1 cellular context compared by ENCODE assay signal in the genomic region with DNA sequence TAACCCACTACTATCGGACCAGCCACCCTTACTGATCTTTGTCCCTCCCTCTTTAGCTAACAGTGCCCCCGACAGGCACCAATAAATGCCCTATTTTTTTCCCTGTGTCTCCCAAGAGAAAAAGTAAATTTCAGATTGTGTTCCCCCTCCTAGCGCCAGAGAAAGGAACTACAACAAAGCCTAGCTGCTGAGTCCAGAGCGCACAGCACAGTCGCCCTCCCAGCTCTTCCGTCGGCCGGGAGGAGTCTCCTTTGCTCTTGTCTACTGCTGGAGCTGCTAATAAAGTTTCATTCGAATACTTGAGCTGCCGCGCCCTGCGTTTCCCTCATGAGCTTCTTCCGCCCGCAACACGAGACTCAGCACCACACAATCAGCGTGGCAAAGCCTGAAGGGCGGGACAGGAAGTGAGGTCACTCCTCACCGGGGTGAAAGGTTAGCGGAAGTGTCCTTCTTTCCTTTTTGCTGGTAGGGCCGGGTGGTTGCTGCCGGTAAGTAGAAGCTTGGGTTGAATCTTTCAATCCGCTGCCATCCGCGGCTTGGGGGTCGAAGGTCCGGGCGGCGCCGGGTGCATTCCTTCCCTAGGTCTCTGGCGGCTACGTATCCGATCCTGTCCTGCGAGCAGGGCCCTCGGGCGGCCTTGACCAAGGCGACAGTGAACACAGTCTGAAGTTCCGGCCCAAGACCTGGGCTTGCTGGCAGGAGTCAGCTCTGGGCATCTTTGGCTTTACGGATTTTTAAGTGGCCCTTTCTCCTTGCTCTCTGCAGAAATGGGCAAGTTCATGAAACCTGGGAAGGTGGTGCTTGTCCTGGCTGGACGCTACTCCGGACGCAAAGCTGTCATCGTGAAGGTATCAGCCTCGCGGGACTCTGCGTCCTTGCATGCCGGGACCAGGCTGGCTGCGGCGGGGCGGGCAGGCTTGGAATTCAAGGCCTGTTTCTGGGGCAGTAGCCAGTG.
TF ChIP-seq lines count a peak whose summit lies in the region.

A gene (plus strand): TSS at position 436 of the 955 bp plus-strand sequence. CDS start 332 bp downstream, at position 768.

TF ChIP-seq in HepG2, 621 proteins besides CTCF, POLR2A, EP300 and RAD21 (continued from another document):
- TF ChIP-seq, protein P1, sequence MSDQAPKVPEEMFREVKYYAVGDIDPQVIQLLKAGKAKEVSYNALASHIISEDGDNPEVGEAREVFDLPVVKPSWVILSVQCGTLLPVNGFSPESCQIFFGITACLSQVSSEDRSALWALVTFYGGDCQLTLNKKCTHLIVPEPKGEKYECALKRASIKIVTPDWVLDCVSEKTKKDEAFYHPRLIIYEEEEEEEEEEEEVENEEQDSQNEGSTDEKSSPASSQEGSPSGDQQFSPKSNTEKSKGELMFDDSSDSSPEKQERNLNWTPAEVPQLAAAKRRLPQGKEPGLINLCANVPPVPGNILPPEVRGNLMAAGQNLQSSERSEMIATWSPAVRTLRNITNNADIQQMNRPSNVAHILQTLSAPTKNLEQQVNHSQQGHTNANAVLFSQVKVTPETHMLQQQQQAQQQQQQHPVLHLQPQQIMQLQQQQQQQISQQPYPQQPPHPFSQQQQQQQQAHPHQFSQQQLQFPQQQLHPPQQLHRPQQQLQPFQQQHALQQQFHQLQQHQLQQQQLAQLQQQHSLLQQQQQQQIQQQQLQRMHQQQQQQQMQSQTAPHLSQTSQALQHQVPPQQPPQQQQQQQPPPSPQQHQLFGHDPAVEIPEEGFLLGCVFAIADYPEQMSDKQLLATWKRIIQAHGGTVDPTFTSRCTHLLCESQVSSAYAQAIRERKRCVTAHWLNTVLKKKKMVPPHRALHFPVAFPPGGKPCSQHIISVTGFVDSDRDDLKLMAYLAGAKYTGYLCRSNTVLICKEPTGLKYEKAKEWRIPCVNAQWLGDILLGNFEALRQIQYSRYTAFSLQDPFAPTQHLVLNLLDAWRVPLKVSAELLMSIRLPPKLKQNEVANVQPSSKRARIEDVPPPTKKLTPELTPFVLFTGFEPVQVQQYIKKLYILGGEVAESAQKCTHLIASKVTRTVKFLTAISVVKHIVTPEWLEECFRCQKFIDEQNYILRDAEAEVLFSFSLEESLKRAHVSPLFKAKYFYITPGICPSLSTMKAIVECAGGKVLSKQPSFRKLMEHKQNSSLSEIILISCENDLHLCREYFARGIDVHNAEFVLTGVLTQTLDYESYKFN (CRISPR knock-in tag; conservative IDR thresholded peaks at IDR 0.05), result peak; percentile 91
- TF ChIP-seq REPIN1 (CRISPR knock-in tag; IDR thresholded peaks at IDR 0.05; ENCODE audit: borderline replicate concordance, low read depth) (peak; percentile 100), ZNF234 (CRISPR knock-in tag; conservative IDR thresholded peaks at IDR 0.05) (no peak), NFE2L1 (CRISPR knock-in tag; IDR thresholded peaks at IDR 0.05; ENCODE audit: borderline replicate concordance) (peak; percentile 63; the same call in 1 of the 2 replicates), ZKSCAN1 (IDR thresholded peaks at IDR 0.05; ENCODE audit: low read length) (peak; percentile 95), ZFYVE20 (CRISPR knock-in tag; IDR thresholded peaks at IDR 0.05; ENCODE audit: borderline replicate concordance, low read depth) (no peak), ZNF720 (CRISPR knock-in tag; IDR thresholded peaks at IDR 0.05) (peak; percentile 79; the same call in 1 of the 2 replicates), PHF21A (CRISPR knock-in tag; IDR thresholded peaks at IDR 0.05) (peak; percentile 96), GATAD1 (CRISPR knock-in tag; IDR thresholded peaks at IDR 0.05) (peak; percentile 96), FOXK2 (IDR thresholded peaks at IDR 0.05) (peak; percentile 97), ZBTB38 (CRISPR knock-in tag; IDR thresholded peaks at IDR 0.05) (peak; percentile 95), KAT8 (CRISPR knock-in tag; IDR thresholded peaks at IDR 0.05) (peak; percentile 100), ATM (IDR thresholded peaks at IDR 0.05; ENCODE audit: borderline replicate concordance) (no peak), MTA1 (CRISPR knock-in tag; IDR thresholded peaks at IDR 0.05; ENCODE audit: borderline replicate concordance) (peak; percentile 96), NFATC3 (CRISPR knock-in tag; IDR thresholded peaks at IDR 0.05) (0 out of 2 replicates have a peak, but pooled peaks have one; percentile 47), ZNF7 (CRISPR knock-in tag; IDR thresholded peaks at IDR 0.05) (no peak; the same call in 1 of the 2 replicates), FOXK1 (CRISPR knock-in tag; IDR thresholded peaks at IDR 0.05; ENCODE audit: borderline replicate concordance, low read depth) (peak; percentile 100), ZNF543 (CRISPR knock-in tag; IDR thresholded peaks at IDR 0.05) (peak; percentile 90), SIN3B (IDR thresholded peaks at IDR 0.05; ENCODE audit: low read length) (peak; percentile 74), ZC3H4 (CRISPR knock-in tag; IDR thresholded peaks at IDR 0.05; ENCODE audit: borderline replicate concordance) (no peak; the same call in 1 of the 2 replicates), KDM3A (CRISPR knock-in tag; IDR thresholded peaks at IDR 0.05; ENCODE audit: low read depth) (peak; percentile 98), ARNT2 (CRISPR knock-in tag; IDR thresholded peaks at IDR 0.05; ENCODE audit: low read depth) (peak; percentile 94; the same call in 1 of the 2 replicates), PHF20 (CRISPR knock-in tag; IDR thresholded peaks at IDR 0.05) (peak; percentile 97), KDM5A (IDR thresholded peaks at IDR 0.05; ENCODE audit: borderline replicate concordance, low read length) (peak; percentile 94), CBX5 (CRISPR knock-in tag; IDR thresholded peaks at IDR 0.05; ENCODE audit: borderline replicate concordance) (peak; percentile 99)
- TF ChIP-seq, protein P2, sequence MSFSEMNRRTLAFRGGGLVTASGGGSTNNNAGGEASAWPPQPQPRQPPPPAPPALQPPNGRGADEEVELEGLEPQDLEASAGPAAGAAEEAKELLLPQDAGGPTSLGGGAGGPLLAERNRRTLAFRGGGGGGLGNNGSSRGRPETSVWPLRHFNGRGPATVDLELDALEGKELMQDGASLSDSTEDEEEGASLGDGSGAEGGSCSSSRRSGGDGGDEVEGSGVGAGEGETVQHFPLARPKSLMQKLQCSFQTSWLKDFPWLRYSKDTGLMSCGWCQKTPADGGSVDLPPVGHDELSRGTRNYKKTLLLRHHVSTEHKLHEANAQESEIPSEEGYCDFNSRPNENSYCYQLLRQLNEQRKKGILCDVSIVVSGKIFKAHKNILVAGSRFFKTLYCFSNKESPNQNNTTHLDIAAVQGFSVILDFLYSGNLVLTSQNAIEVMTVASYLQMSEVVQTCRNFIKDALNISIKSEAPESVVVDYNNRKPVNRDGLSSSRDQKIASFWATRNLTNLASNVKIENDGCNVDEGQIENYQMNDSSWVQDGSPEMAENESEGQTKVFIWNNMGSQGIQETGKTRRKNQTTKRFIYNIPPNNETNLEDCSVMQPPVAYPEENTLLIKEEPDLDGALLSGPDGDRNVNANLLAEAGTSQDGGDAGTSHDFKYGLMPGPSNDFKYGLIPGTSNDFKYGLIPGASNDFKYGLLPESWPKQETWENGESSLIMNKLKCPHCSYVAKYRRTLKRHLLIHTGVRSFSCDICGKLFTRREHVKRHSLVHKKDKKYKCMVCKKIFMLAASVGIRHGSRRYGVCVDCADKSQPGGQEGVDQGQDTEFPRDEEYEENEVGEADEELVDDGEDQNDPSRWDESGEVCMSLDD (CRISPR knock-in tag; IDR thresholded peaks at IDR 0.05; ENCODE audit: borderline replicate concordance), result no peak; the same call in 1 of the 2 replicates
- TF ChIP-seq, protein P3, sequence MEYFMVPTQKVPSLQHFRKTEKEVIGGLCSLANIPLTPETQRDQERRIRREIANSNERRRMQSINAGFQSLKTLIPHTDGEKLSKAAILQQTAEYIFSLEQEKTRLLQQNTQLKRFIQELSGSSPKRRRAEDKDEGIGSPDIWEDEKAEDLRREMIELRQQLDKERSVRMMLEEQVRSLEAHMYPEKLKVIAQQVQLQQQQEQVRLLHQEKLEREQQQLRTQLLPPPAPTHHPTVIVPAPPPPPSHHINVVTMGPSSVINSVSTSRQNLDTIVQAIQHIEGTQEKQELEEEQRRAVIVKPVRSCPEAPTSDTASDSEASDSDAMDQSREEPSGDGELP (IDR thresholded peaks at IDR 0.05; ENCODE audit: borderline replicate concordance, low read depth), result peak; percentile 72; the same call in 1 of the 2 replicates
TF ChIP-seq in HepG2: peak in this region for 457.
